In the genomic region with DNA sequence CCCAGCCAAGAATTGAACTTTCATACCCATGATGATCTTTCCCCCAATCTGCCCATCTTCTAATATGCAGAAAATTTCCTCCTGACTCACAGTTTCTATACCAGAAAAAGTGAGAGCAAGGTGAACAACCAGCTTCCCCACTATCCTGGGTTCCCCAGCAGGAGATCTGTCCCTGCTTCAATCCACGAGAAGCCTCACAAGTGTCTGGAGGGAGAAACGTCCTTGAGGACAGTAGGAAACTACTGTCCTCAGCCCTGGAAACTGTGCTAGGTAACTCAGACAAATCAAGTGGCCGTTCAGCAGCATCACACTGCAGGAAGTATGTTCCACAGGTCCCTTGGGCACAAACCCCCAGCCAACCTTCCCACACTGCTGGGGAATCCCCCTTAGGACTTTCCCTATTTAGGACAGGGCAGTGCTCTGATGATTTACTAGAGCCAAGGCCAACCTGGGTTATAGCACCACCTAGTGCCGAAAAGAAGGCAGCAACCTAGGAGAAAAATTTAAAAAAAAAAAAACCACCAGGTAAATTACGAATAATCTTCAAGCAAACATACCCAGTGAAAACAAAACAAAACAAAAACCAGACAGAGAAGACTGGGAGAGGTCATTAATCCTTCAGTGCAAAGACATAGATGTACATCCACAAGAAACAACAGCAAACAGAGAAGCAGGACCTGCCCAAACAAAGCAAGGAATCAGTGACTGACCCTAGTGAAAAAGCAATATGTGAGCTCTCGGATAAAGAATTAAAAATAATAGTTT, we compare ENCODE assay signal across 9 cellular contexts. TPM values are rescaled to one million over a fixed set of nuclear protein-coding genes. Genes with fewer than 3 reads are reported as not detected.
DNase-seq lines count a peak whose midpoint lies in the region; FAIRE-seq and TF ChIP-seq lines count a peak whose summit lies in the region.
"Had no signal": no experiment of that assay in that cellular context is flagged by ENCODE, and none has a peak within 500 bp of the region (broad histone marks: within the 10 kb centered on the region; RNA-seq: fewer than 3 reads in every experiment).

No MANE protein-coding gene starts in this region.

- peaks cover 3% of the 10 kb centered on the region for H3K4me1 Mint-ChIP-seq in activated naive CD8-positive, alpha-beta T cell treated with anti-CD3 and anti-CD28 coated beads for 36 hours

- no peak overlapping the region for H3K4me3 ChIP-seq in LNCaP clone FGC (ENCODE audit: low read depth, low read length)

- CTCF ChIA-PET in HEK293T (lab: Yijun Ruan, JAX), result interaction anchor here (0.6 to 2.0 kb wide), 3 partner anchors 21 to 58 kb away, joined by 3 to 13 read pairs (median 9); no protein-coding TSS in a partner anchor

- peak; percentile 78 for DNase-seq in CD1c-positive myeloid dendritic cell (ENCODE audit: extremely low spot score)
- peak; percentile 45 for DNase-seq in HEK293T (ENCODE audit: extremely low spot score)
- no peak for DNase-seq in LNCaP clone FGC (ENCODE audit: low read depth)
- peak; percentile 20 for DNase-seq in activated naive CD8-positive, alpha-beta T cell treated with anti-CD3 and anti-CD28 coated beads for 36 hours
- peak; percentile 39 for DNase-seq in iris pigment epithelial cell (ENCODE audit: low read depth)
- peak; percentile 66 for DNase-seq in urothelium cell line (ENCODE audit: low spot score)
- no peak for DNase-seq in frontal cortex (ENCODE audit: low spot score in 2 of 2)

- POLR2A ChIA-PET in HEK293T (lab: Yijun Ruan, JAX), result no interaction called here

- H3K9me3 Mint-ChIP-seq in activated naive CD8-positive, alpha-beta T cell treated with anti-CD3 and anti-CD28 coated beads for 36 hours, result peaks cover 5% of the 10 kb centered on the region

- TF ChIP-seq CTCF in GM12873 (IDR thresholded peaks at IDR 0.05; ENCODE audit: insufficient read depth, low read depth, low read length, missing control alignments) (peak; percentile 75), LNCaP clone FGC (IDR thresholded peaks at IDR 0.05; ENCODE audit: control insufficient read depth, extremely low read depth, insufficient read depth) (peak; percentile 89)

- H3K27me3 Mint-ChIP-seq in activated naive CD8-positive, alpha-beta T cell treated with anti-CD3 and anti-CD28 coated beads for 36 hours, result peaks cover 30% of the 10 kb centered on the region

- H3K36me3 Mint-ChIP-seq in activated naive CD8-positive, alpha-beta T cell treated with anti-CD3 and anti-CD28 coated beads for 36 hours, result no peaks in the 10 kb centered on the region

- H3K27ac Mint-ChIP-seq in activated naive CD8-positive, alpha-beta T cell treated with anti-CD3 and anti-CD28 coated beads for 36 hours, result no peak overlapping the region

- FAIRE-seq in urothelium cell line (lab: Jason Lieb, UNC), result no peak
- no peak for FAIRE-seq in frontal cortex (lab: Jason Lieb, UNC)

- no peak overlapping the region for H3K4me3 Mint-ChIP-seq in activated naive CD8-positive, alpha-beta T cell treated with anti-CD3 and anti-CD28 coated beads for 36 hours

TF ChIP-seq in HEK293T, 16 proteins besides CTCF, POLR2A, EP300 and RAD21:
- TF ChIP-seq ARNT (IDR thresholded peaks at IDR 0.05), result no peak
- TF ChIP-seq LEF1 (IDR thresholded peaks at IDR 0.05; ENCODE audit: borderline replicate concordance), result no peak
- TF ChIP-seq, protein P1, sequence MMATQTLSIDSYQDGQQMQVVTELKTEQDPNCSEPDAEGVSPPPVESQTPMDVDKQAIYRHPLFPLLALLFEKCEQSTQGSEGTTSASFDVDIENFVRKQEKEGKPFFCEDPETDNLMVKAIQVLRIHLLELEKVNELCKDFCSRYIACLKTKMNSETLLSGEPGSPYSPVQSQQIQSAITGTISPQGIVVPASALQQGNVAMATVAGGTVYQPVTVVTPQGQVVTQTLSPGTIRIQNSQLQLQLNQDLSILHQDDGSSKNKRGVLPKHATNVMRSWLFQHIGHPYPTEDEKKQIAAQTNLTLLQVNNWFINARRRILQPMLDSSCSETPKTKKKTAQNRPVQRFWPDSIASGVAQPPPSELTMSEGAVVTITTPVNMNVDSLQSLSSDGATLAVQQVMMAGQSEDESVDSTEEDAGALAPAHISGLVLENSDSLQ (IDR thresholded peaks at IDR 0.05), result peak; percentile 79
- peak; percentile 92 for TF ChIP-seq ZNF384 (IDR thresholded peaks at IDR 0.05)

RNA-seq across cellular contexts. Expression of a gene that starts 36.0 kb away (rescaled TPM):
- not detected for total RNA-seq in activated naive CD8-positive, alpha-beta T cell treated with anti-CD3 and anti-CD28 coated beads for 36 hours
- total RNA-seq in frontal cortex, result under 0.01 TPM

RNA-seq across cellular contexts. Expression of a gene that starts 54.6 kb away (rescaled TPM):
- total RNA-seq in activated naive CD8-positive, alpha-beta T cell treated with anti-CD3 and anti-CD28 coated beads for 36 hours, result not detected
- total RNA-seq in frontal cortex, result not detected
- total RNA-seq: urinary bladder had no signal

Comparison
In these comparisons a context has a peak if more than half of its experiments do, and no peak if none do; other contexts are left out.
1. DNase-seq: peak in CD1c-positive myeloid dendritic cell (single experiment), HEK293T (single experiment), activated naive CD8-positive, alpha-beta T cell treated with anti-CD3 and anti-CD28 coated beads for 36 hours (single experiment), iris pigment epithelial cell (single experiment) and urothelium cell line (single experiment); none in LNCaP clone FGC (single experiment) and frontal cortex (0 of 2).